Comparison of ENCODE assay signal across 8 cellular contexts in the genomic region with DNA sequence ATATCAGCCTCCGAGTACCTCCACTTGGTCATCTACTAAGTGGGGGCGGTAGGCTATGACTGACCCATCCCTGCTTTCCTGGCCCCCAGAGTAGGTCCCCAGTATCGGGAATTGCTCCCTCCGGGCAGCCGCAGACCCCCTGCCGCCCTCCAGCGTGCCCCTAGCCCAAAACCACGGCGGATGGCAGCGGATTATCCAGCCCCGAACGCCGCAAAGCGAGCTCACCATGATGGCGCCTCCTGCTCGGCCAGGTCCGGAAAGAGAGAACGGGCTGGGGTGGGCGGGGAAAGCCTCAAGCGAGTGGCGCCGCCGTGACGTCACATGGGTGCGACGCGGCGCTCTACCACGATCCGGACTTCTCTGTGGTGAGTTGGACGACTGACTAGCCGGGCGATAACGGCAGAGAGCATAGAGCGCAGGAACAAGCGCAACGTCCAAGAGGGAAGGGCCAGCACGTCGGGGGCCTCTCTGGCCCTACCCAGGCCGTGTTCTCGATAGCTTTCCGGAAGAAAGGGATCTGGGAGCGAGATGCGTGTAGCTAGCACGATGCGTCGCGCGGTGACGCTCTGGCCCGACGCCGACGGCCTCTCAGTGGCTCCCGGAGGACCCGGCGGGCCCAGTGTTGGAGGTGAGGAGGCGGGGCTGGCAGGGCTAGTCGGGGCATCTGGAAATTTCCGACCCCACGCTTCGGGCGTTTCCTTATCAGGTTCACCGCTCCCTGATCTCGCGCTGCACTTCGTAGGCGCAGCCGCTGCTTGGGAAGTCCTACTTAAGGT. TPM values are rescaled to one million over a fixed set of nuclear protein-coding genes. Genes with fewer than 3 reads are reported as not detected.
DNase-seq lines count a peak whose midpoint lies in the region; ATAC-seq and TF ChIP-seq lines count a peak whose summit lies in the region.

Gene RPL18 (minus strand): TSS at position 263 of the 776 bp plus-strand sequence. CDS start 35 bp downstream, at position 228.
Gene SPHK2 (plus strand): TSS at position 591 of the 776 bp plus-strand sequence. CDS start 1,009 bp downstream, outside the sequence.

- dilution Hi-C loops in IMR-90 (cut with HindIII; ENCODE audit: low sequenced_read_pairs, unreplicated experiment) = no loop called here

- CTCF ChIA-PET in IMR-90 (lab: Yijun Ruan, JAX) = no interaction called here

- peaks cover 4% of the 10 kb centered on the region for H3K9me1 ChIP-seq in IMR-90 (ENCODE audit: insufficient read depth, low read length)

- peaks cover 16 to 59% of the 10 kb centered on the region in 2 experiments; a peak in 3 of 4 replicates for H3K79me1 ChIP-seq in IMR-90 (ENCODE audit: low read depth in 1 of 2, low read length in 2 of 2)

- in situ Hi-C loops in IMR-90 (cut with MboI; ENCODE audit: low sequenced_read_pairs) = no loop called here

- no peak for TF ChIP-seq RAD21 in IMR-90 (IDR thresholded peaks at IDR 0.05; ENCODE audit: low read length)

- peak within 1 kb of the TSS; percentile 73 for H3K18ac ChIP-seq in IMR-90 (ENCODE audit: low read depth, low read length)

- 0% methylated on average over 38 of the region's 69 CpGs; no CpG with 5 or more reads in 1 of the 2 experiments for WGBS in IMR-90 (ENCODE audit: extremely low coverage in 2 of 2, insufficient read length in 1 of 2), 2 experiments

- BruUV-seq in IMR-90 (replicated peaks; lab: Mats Ljungman, UMichigan) = no TSS peak

- H3K4me1 ChIP-seq in IMR-90 (ENCODE audit: control insufficient read depth, insufficient read depth, low read length) (peaks cover 12% of the 10 kb centered on the region), mononuclear cell (ENCODE audit: insufficient read depth, low read length) (peaks cover 65% of the 10 kb centered on the region)

- TF ChIP-seq CTCF in IMR-90 (conservative IDR thresholded peaks at IDR 0.05; ENCODE audit: low read depth, low read length) = 0 out of 2 replicates have a peak, but pooled peaks have one; percentile 0

- DNase-seq in DMS 273 (lab: John Stamatoyannopoulos, UW; ENCODE audit: unreplicated experiment) (peak; percentile 99), IMR-90 (peak; percentile 100), OCI-M1 (lab: John Stamatoyannopoulos, UW) (peak; percentile 100), activated T-cell treated with anti-CD3 and anti-CD28 coated beads for 24 hours (ENCODE audit: low read depth) (peak; percentile 94), epidermal melanocyte (ENCODE audit: insufficient read length, low spot score) (peak; percentile 99)
- DNase-seq in stimulated activated CD8-positive, alpha-beta memory T cell treated with anti-CD3 and anti-CD28 coated beads, Interleukin-4, amount 100 ng/mL, for 1 hour (ENCODE audit: low read depth in 2 of 2, low spot score in 1 of 2) = peak; percentile 90

- peak within 1 kb of the TSS; percentile 80 for H4K91ac ChIP-seq in IMR-90 (ENCODE audit: insufficient read depth, low read depth, low read length)

- H4K5ac ChIP-seq in IMR-90 (ENCODE audit: low read depth, low read length) = peak within 1 kb of the TSS; percentile 95

- no peaks in the 10 kb centered on the region for H3K9me3 ChIP-seq in IMR-90 (ENCODE audit: control insufficient read depth, insufficient read depth, low read length)
- no peaks in the 10 kb centered on the region for H3K9me3 ChIP-seq in mononuclear cell (ENCODE audit: low read depth, low read length)

- POLR2A ChIA-PET in IMR-90 (lab: Charles Lee; ENCODE audit: unreplicated experiment) = interaction anchor here (0.6 to 0.9 kb wide), 3 partner anchors 13 to 1027 kb away, joined by 3 to 4 read pairs (median 3); partner anchors contain the start of gene DBP

- peak within 1 kb of the TSS; percentile 93 for H2AK5ac ChIP-seq in IMR-90 (ENCODE audit: low read depth, low read length)

- H3K23ac ChIP-seq in IMR-90 (ENCODE audit: low read depth, low read length) = peak within 1 kb of the TSS; percentile 92

- peak within 1 kb of the TSS; percentile 85 to 97 for H4K8ac ChIP-seq in IMR-90 (ENCODE audit: low read depth in 2 of 2, low read length in 2 of 2)

- H3K4me3 ChIP-seq in IMR-90 (ENCODE audit: insufficient read depth, low read depth, low read length) = peak within 1 kb of the TSS; percentile 82
- H3K4me3 ChIP-seq in mononuclear cell (ENCODE audit: low read length) = peak within 1 kb of the TSS; percentile 99

- H2AK9ac ChIP-seq in IMR-90 (replicated peaks; ENCODE audit: low read depth, low read length, poor library complexity) = peak within 1 kb of the TSS; percentile 98

- no peak within 1 kb of the TSS; the same call in none of the 2 replicates for H2BK20ac ChIP-seq in IMR-90 (ENCODE audit: low read depth, low read length)

- H3K36me3 ChIP-seq in IMR-90 (ENCODE audit: control insufficient read depth, insufficient read depth, low read length) = peaks cover 28% of the 10 kb centered on the region

- peak within 1 kb of the TSS; percentile 93 for H3K56ac ChIP-seq in IMR-90 (ENCODE audit: extremely low read depth, insufficient read depth, low read length)

- H3K27me3 ChIP-seq in IMR-90 (ENCODE audit: control insufficient read depth, insufficient read depth, low read length) (no peaks in the 10 kb centered on the region), mononuclear cell (ENCODE audit: insufficient read depth, low read length) (no peaks in the 10 kb centered on the region)

- peak within 1 kb of the TSS; percentile 86 for H2BK5ac ChIP-seq in IMR-90 (ENCODE audit: low read depth, low read length, poor library complexity, severe bottlenecking)

- H2BK120ac ChIP-seq in IMR-90 (ENCODE audit: low read depth, low read length) = peak within 1 kb of the TSS; percentile 71

- peaks cover 46% of the 10 kb centered on the region for H4K20me1 ChIP-seq in IMR-90 (ENCODE audit: insufficient read depth, low read length)

- peak; percentile 99 for TF ChIP-seq POLR2A in IMR-90 (IDR thresholded peaks at IDR 0.05; ENCODE audit: low read depth, low read length)

- H3K27ac ChIP-seq in IMR-90 (ENCODE audit: insufficient read depth, low read length) = peak within 1 kb of the TSS; percentile 77

- peak within 1 kb of the TSS; percentile 96 for H3K4ac ChIP-seq in IMR-90 (ENCODE audit: low read depth, low read length)

- H2BK15ac ChIP-seq in IMR-90 (ENCODE audit: low read depth, low read length) = no peak within 1 kb of the TSS; the same call in 2 of the 3 replicates

- H3K14ac ChIP-seq in IMR-90 (replicated peaks; ENCODE audit: low read depth, low read length) = peak within 1 kb of the TSS; percentile 97

- intact Hi-C loops in IMR-90 (cut with micrococcal nuclease) = no loop called here

- ATAC-seq in GM21528 (IDR thresholded peaks at IDR 0.05; ENCODE audit: low FRiP score, unreplicated experiment) (peak; percentile 79), IMR-90 (ENCODE audit: low read depth) (peak; percentile 83)

- peak within 1 kb of the TSS; percentile 97 for H3K4me2 ChIP-seq in IMR-90 (ENCODE audit: low read depth, low read length)

- H2AFZ ChIP-seq in IMR-90 (replicated peaks; ENCODE audit: low read length, poor library complexity) = peak within 1 kb of the TSS; percentile 94

- peak within 1 kb of the TSS; percentile 99 for H3K9ac ChIP-seq in IMR-90 (ENCODE audit: low read depth, low read length)

TF ChIP-seq in IMR-90, 13 proteins besides CTCF, POLR2A, EP300 and RAD21:
- TF ChIP-seq CHD1 (IDR thresholded peaks at IDR 0.05; ENCODE audit: low read depth, low read length) (no peak), FOS (IDR thresholded peaks at IDR 0.05; ENCODE audit: low read depth, low read length) (no peak), MAFK (IDR thresholded peaks at IDR 0.05; ENCODE audit: low read depth, low read length) (peak; percentile 2; the same call in 1 of the 2 replicates), SMC3 (IDR thresholded peaks at IDR 0.05; ENCODE audit: low read depth, low read length) (no peak), NFE2L2 (IDR thresholded peaks at IDR 0.05; ENCODE audit: low read depth, low read length) (peak; percentile 43; the same call in 1 of the 2 replicates), MXI1 (IDR thresholded peaks at IDR 0.05; ENCODE audit: borderline replicate concordance, low read depth, low read length) (peak; percentile 86; the same call in 1 of the 2 replicates), CEBPB (IDR thresholded peaks at IDR 0.05; ENCODE audit: low read depth, low read length) (0 out of 2 replicates have a peak, but pooled peaks have one; percentile 10), RCOR1 (IDR thresholded peaks at IDR 0.05; ENCODE audit: insufficient replicate concordance, low read length) (no peak), BHLHE40 (IDR thresholded peaks at IDR 0.05; ENCODE audit: low read depth, low read length) (no peak), RFX5 (IDR thresholded peaks at IDR 0.05; ENCODE audit: low read depth, low read length) (peak; percentile 27; the same call in 1 of the 2 replicates), ELK1 (IDR thresholded peaks at IDR 0.05; ENCODE audit: borderline replicate concordance, low read depth, low read length) (no peak), MAZ (IDR thresholded peaks at IDR 0.05; ENCODE audit: borderline replicate concordance, low read depth, low read length) (peak; percentile 81)
- TF ChIP-seq, protein P1, sequence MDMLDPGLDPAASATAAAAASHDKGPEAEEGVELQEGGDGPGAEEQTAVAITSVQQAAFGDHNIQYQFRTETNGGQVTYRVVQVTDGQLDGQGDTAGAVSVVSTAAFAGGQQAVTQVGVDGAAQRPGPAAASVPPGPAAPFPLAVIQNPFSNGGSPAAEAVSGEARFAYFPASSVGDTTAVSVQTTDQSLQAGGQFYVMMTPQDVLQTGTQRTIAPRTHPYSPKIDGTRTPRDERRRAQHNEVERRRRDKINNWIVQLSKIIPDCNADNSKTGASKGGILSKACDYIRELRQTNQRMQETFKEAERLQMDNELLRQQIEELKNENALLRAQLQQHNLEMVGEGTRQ (IDR thresholded peaks at IDR 0.05; ENCODE audit: low read depth, low read length) = peak; percentile 35; the same call in 1 of the 2 replicates
TF ChIP-seq in IMR-90: peak in this region for 7.

RNA-seq across cellular contexts. Expression of gene RPL18, which starts in this region (rescaled TPM):
- total RNA-seq in IMR-90 (2012; rRNA removed) (1,909 and 2,552 TPM in 2 replicates), mononuclear cell (2,431 TPM)
- polyA plus RNA-seq in IMR-90 (2012; rRNA removed) = 1,897 and 2,254 TPM in 2 replicates
- polyA plus RNA-seq in IMR-90 (2012; cell fraction: cytosol; rRNA removed) = 2,745 and 3,594 TPM in 2 replicates
- 695 and 912 TPM in 2 replicates for polyA plus RNA-seq in IMR-90 (2012; cell fraction: nucleus; rRNA removed; ENCODE audit: low replicate concordance)

RNA-seq across cellular contexts. Expression of gene SPHK2, which starts in this region (rescaled TPM):
- 1.6 and 1.7 TPM in 2 replicates for total RNA-seq in IMR-90 (2012; rRNA removed)
- 9.9 and 11.9 TPM in 2 replicates for polyA plus RNA-seq in IMR-90 (2012; rRNA removed)
- polyA plus RNA-seq in IMR-90 (2012; cell fraction: cytosol; rRNA removed) = 10.3 and 12.8 TPM in 2 replicates
- 24.1 and 56.8 TPM in 2 replicates for polyA plus RNA-seq in IMR-90 (2012; cell fraction: nucleus; rRNA removed; ENCODE audit: low replicate concordance)
- 4.5 TPM for total RNA-seq in mononuclear cell

Comparison
In these comparisons a context has a peak if more than half of its experiments do, and no peak if none do; other contexts are left out.
1. Peak in every context shown above with its lines: DNase-seq, ATAC-seq, H3K4me3 ChIP-seq and H3K27ac ChIP-seq.